ENCODE assay signal across 11 cellular contexts in genomic region chr2:234963785-234964615, GRCh38. TPM values are rescaled to one million over a fixed set of nuclear protein-coding genes. Genes with fewer than 3 reads are reported as not detected.
DNase-seq lines count a peak whose midpoint lies in the region; TF ChIP-seq lines count a peak whose summit lies in the region.
"Had no signal": no experiment of that assay in that cellular context is flagged by ENCODE, and none has a peak within 500 bp of the region (broad histone marks: within the 10 kb centered on the region; RNA-seq: fewer than 3 reads in every experiment).

No MANE protein-coding gene starts in this region.

- H3K27me3 Mint-ChIP-seq in chondrocyte (ENCODE audit: low read depth) (no peaks in the 10 kb centered on the region), neural crest cell (ENCODE audit: low read depth) (no peaks in the 10 kb centered on the region)

- H3K4me3 Mint-ChIP-seq in chondrocyte (ENCODE audit: unreplicated experiment) = no peak overlapping the region
- no peak overlapping the region for H3K4me3 Mint-ChIP-seq in neural crest cell
- H3K4me3 Mint-ChIP-seq: activated naive CD4-positive, alpha-beta T cell treated with anti-CD3 and anti-CD28 coated beads, Interleukin-2, amount 50 U/mL, for 24 hours; memory B cell; stimulated activated naive CD8-positive, alpha-beta T cell treated with anti-CD3 and anti-CD28 coated beads, Interleukin-15, Interleukin-2, amounts not matched to agents 100 ng/mL and 50 ng/mL, for 24 hours had no signal

- TF ChIP-seq CTCF in AG09319 (IDR thresholded peaks at IDR 0.05; ENCODE audit: low read depth, low read length) (no peak), chondrocyte (IDR thresholded peaks at IDR 0.05) (no peak), neural crest cell (conservative IDR thresholded peaks at IDR 0.05) (no peak)

- H3K36me3 Mint-ChIP-seq in chondrocyte (ENCODE audit: low read depth) (peaks cover 3% of the 10 kb centered on the region), neural crest cell (ENCODE audit: low read depth) (no peaks in the 10 kb centered on the region)
- H3K36me3 Mint-ChIP-seq: activated naive CD4-positive, alpha-beta T cell treated with anti-CD3 and anti-CD28 coated beads, Interleukin-2, amount 50 U/mL, for 24 hours; memory B cell had no signal

- H3K27ac Mint-ChIP-seq in chondrocyte (ENCODE audit: unreplicated experiment) (peak overlapping the region; percentile 0), neural crest cell (ENCODE audit: unreplicated experiment) (peak overlapping the region; percentile 85)
- H3K27ac Mint-ChIP-seq: activated naive CD4-positive, alpha-beta T cell treated with anti-CD3 and anti-CD28 coated beads, Interleukin-2, amount 50 U/mL, for 24 hours; memory B cell; stimulated activated naive CD8-positive, alpha-beta T cell treated with anti-CD3 and anti-CD28 coated beads, Interleukin-15, Interleukin-2, amounts not matched to agents 100 ng/mL and 50 ng/mL, for 24 hours had no signal

- DNase-seq in AG09319 (ENCODE audit: extremely low read depth, low read depth) (peak; percentile 80), NCI-H69 (lab: John Stamatoyannopoulos, UW) (peak; percentile 6), chondrocyte (ENCODE audit: low spot score) (no peak), neural crest cell (ENCODE audit: low read depth, low spot score) (no peak), NCI-H524 treated with DMSO at 0.1 percent for 48 hours (lab: John Stamatoyannopoulos, UW) (no peak), SIG-M5 (lab: John Stamatoyannopoulos, UW) (no peak), iPS-NIHi11 (ENCODE audit: low spot score) (no peak), cortex of kidney (lab: John Stamatoyannopoulos, UW) (no peak)

- H3K4me1 Mint-ChIP-seq in chondrocyte (ENCODE audit: low read depth) (peaks cover 50% of the 10 kb centered on the region), neural crest cell (peaks cover 53% of the 10 kb centered on the region)
- H3K4me1 Mint-ChIP-seq: activated naive CD4-positive, alpha-beta T cell treated with anti-CD3 and anti-CD28 coated beads, Interleukin-2, amount 50 U/mL, for 24 hours had no signal

- H3K9me3 Mint-ChIP-seq in chondrocyte (ENCODE audit: low read depth) (no peaks in the 10 kb centered on the region), neural crest cell (no peaks in the 10 kb centered on the region)
- H3K9me3 Mint-ChIP-seq: activated naive CD4-positive, alpha-beta T cell treated with anti-CD3 and anti-CD28 coated beads, Interleukin-2, amount 50 U/mL, for 24 hours; memory B cell; stimulated activated naive CD8-positive, alpha-beta T cell treated with anti-CD3 and anti-CD28 coated beads, Interleukin-15, Interleukin-2, amounts not matched to agents 100 ng/mL and 50 ng/mL, for 24 hours had no signal

RNA-seq across cellular contexts. Expression of gene SH3BP4, which starts 12.2 kb away (rescaled TPM):
- total RNA-seq in chondrocyte (42.4 to 51.9 TPM (median 50.4 TPM) in 3 replicates), neural crest cell (32.1 and 37.1 TPM in 2 replicates)

Comparison
In these comparisons a context has a peak if more than half of its experiments do, and no peak if none do; other contexts are left out.
1. DNase-seq: peak in AG09319 (single experiment) and NCI-H69 (single experiment); none in chondrocyte (single experiment), neural crest cell (single experiment), NCI-H524 treated with DMSO at 0.1 percent for 48 hours (single experiment), SIG-M5 (single experiment), iPS-NIHi11 (single experiment) and cortex of kidney (single experiment).